In the genomic region with DNA sequence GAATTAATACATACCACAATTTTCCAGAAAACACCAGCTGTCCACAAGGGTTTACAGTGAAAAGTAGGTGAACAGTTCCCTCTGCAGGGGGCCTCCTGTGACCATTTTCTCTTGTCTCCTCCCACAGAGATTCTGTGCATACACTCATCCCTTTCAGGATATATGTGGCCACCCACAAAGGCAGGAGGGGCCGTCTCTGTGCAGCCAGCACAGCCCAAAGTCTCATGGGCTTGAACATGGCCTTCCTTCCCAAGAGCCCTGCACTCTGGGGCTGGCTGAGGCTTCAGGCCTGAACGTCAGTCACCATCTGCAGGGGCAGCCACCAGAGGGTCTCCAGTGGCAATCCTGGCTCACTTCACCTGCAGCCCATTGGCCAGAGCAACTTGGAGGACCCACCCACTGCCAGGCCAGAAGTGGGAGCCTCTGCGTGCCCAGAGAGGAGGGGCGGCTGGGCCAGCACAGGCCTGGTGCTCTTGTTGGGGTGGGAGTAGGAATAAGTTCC, we compare ENCODE assay signal across 8 cellular contexts. TPM values are rescaled to one million over a fixed set of nuclear protein-coding genes. Genes with fewer than 3 reads are reported as not detected.
DNase-seq lines count a peak whose midpoint lies in the region; ATAC-seq and TF ChIP-seq lines count a peak whose summit lies in the region.

No MANE protein-coding gene starts in this region.

- peaks cover 39% of the 10 kb centered on the region for H3K4me1 Mint-ChIP-seq in nephron progenitor cell

- no peak overlapping the region for H3K4me3 ChIP-seq in NB4 (ENCODE audit: low read depth, low read length)

- H3K27me3 Mint-ChIP-seq in nephron progenitor cell (ENCODE audit: low read depth, poor library complexity) = peaks cover 20% of the 10 kb centered on the region

- no peak overlapping the region for H3K4me3 Mint-ChIP-seq in nephron progenitor cell

- no peak for TF ChIP-seq POLR2A in NB4 (IDR thresholded peaks at IDR 0.05; ENCODE audit: extremely low read depth, insufficient read length)

- H3K27ac ChIP-seq in caudate nucleus (ENCODE audit: low read depth, low read length) = no peak overlapping the region

- H3K9me3 Mint-ChIP-seq in nephron progenitor cell = no peaks in the 10 kb centered on the region

- peaks cover 5% of the 10 kb centered on the region for H3K36me3 Mint-ChIP-seq in nephron progenitor cell (ENCODE audit: low read depth)

- in situ Hi-C loops in G401 (cut with HindIII; ENCODE audit: low sequenced_read_pairs) = no loop called here

- peak; percentile 17 for DNase-seq in G401 (ENCODE audit: low spot score)
- peak; percentile 80 for DNase-seq in NB4 (ENCODE audit: low read depth)
- DNase-seq in amniotic epithelial cell (ENCODE audit: low read depth) = peak; percentile 57
- peak; percentile 49 for DNase-seq in nephron progenitor cell
- no peak for DNase-seq in activated CD4-positive, alpha-beta T cell treated with anti-CD3 and anti-CD28 coated beads, Interleukin-2, amount 50 U/mL, for 4 hours
- DNase-seq in caudate nucleus (lab: John Stamatoyannopoulos, UW) = no peak
- DNase-seq in cerebellar nuclear complex (lab: John Stamatoyannopoulos, UW) = no peak

- ATAC-seq in GM19452 (IDR thresholded peaks at IDR 0.05; ENCODE audit: unreplicated experiment) = no peak

- TF ChIP-seq CTCF in NB4 (IDR thresholded peaks at IDR 0.05; ENCODE audit: low read depth, low read length) (peak; percentile 9), nephron progenitor cell (IDR thresholded peaks at IDR 0.05) (no peak)

- H3K27ac Mint-ChIP-seq in nephron progenitor cell = no peak overlapping the region

RNA-seq across cellular contexts. Expression of a gene that starts 25.2 kb away (rescaled TPM):
- total RNA-seq in G401 (2014; rRNA removed; shearing (Covaris generic)) = 58.0 and 60.2 TPM in 2 replicates

RNA-seq across cellular contexts. Expression of a gene that starts 49.3 kb away (rescaled TPM):
- 2.3 and 3.0 TPM in 2 replicates for total RNA-seq in G401 (2014; rRNA removed; shearing (Covaris generic))

RNA-seq across cellular contexts. Expression of a gene that starts 57.0 kb away (rescaled TPM):
- 2.9 TPM in 1 of 2 replicates, not detected in the other for total RNA-seq in G401 (2014; rRNA removed; shearing (Covaris generic))

Comparison
In these comparisons a context has a peak if more than half of its experiments do, and no peak if none do; other contexts are left out.
1. DNase-seq: peak in G401 (single experiment), NB4 (single experiment), amniotic epithelial cell (single experiment) and nephron progenitor cell (single experiment); none in activated CD4-positive, alpha-beta T cell treated with anti-CD3 and anti-CD28 coated beads, Interleukin-2, amount 50 U/mL, for 4 hours (0 of 2), caudate nucleus (0 of 61) and cerebellar nuclear complex (0 of 2).